ENCODE assay signal across 9 cellular contexts in the genomic region with DNA sequence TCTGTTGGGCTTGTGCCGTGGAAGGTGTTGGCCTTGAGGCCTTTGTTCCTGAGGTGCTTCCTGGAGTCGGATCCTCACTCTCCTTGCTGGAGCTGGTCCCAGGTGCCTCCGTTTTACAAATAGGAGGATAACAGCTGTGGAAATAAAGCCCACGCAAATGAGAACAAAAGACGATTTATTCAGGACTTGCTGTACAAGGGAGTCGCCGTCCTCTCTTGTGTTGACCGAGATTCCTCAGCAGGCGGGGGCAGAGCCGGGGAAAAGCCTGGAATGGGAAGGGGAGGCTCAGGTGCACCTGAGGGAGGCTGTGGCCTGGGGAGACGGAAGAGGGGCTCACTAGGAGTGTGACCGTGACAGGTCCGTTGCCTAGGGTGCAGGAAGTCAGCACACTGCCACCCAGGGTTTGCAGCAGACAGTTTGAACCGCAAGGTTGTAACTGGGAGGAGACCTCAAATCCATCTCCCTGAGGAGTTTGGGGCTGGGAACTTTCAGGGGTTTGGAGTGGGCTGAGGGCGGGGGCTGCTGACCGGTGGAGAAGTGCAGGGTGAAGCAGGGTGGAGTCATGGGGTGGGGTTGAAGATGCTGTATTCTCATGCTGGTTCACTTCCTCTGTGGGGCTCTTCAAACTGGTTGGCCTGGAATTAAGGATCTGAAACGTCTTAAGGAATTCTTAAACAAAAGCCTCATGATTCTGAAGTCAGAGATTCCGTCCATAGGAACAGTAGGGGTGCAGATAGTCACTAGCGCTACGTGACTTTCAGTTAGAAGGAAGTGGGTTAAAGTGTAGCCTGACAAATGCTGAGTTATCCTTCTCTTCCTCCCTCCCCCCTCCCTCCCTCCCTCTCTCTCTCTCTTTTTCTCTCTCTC. TPM values are rescaled to one million over a fixed set of nuclear protein-coding genes. Genes with fewer than 3 reads are reported as not detected.
DNase-seq lines count a peak whose midpoint lies in the region; ATAC-seq, FAIRE-seq and TF ChIP-seq lines count a peak whose summit lies in the region.
"Had no signal": no experiment of that assay in that cellular context is flagged by ENCODE, and none has a peak within 500 bp of the region (broad histone marks: within the 10 kb centered on the region; RNA-seq: fewer than 3 reads in every experiment).

No MANE protein-coding gene starts in this region.

- H3K4me3 Mint-ChIP-seq in astrocyte (ENCODE audit: unreplicated experiment) (peak overlapping the region; percentile 16), neural progenitor cell (peak overlapping the region; percentile 54)

- H3K9ac ChIP-seq in astrocyte (ENCODE audit: low read length): no peak overlapping the region
- no peak overlapping the region for H3K9ac ChIP-seq in neural progenitor cell

- H3K4me2 ChIP-seq in astrocyte (ENCODE audit: low read length) (peak overlapping the region; percentile 50), neural progenitor cell (peak overlapping the region; percentile 44)

- H3K9me3 ChIP-seq in astrocyte (ENCODE audit: insufficient read depth, low read depth, low read length) (no peaks in the 10 kb centered on the region), neural progenitor cell (ENCODE audit: low read depth) (no peaks in the 10 kb centered on the region)
- H3K9me3 ChIP-seq: heart right ventricle had no signal

- H3K4me1 Mint-ChIP-seq in astrocyte (ENCODE audit: low read depth, unreplicated experiment): peaks cover 7% of the 10 kb centered on the region
- H3K4me1 Mint-ChIP-seq in neural progenitor cell: peaks cover 19% of the 10 kb centered on the region

- H3K79me2 ChIP-seq in astrocyte (ENCODE audit: insufficient read depth, low read length) (peaks cover 16% of the 10 kb centered on the region), neural progenitor cell (ENCODE audit: low read depth) (peaks cover 13% of the 10 kb centered on the region)

- peaks cover 15% of the 10 kb centered on the region for H3K27me3 Mint-ChIP-seq in astrocyte (ENCODE audit: low read depth, unreplicated experiment)
- peaks cover 9% of the 10 kb centered on the region for H3K27me3 Mint-ChIP-seq in neural progenitor cell (ENCODE audit: insufficient read depth, low read depth)

- no peak overlapping the region for H3K27ac Mint-ChIP-seq in astrocyte (ENCODE audit: unreplicated experiment)
- H3K27ac Mint-ChIP-seq in neural progenitor cell: peak overlapping the region; percentile 44

- intact Hi-C loops in posterior cingulate gyrus (cut with DNase I): loop anchor here (5.0 kb wide), 1 partner anchor 51 kb away; no protein-coding TSS in a partner anchor

- ATAC-seq in GM19467 (IDR thresholded peaks at IDR 0.05; ENCODE audit: unreplicated experiment): no peak

- H2AFZ ChIP-seq in astrocyte (ENCODE audit: low read depth, low read length) (peak overlapping the region; percentile 60), neural progenitor cell (replicated peaks) (no peak overlapping the region)

- H3K4me3 ChIP-seq in astrocyte (ENCODE audit: insufficient read depth, low read depth, low read length) (no peak overlapping the region), neural progenitor cell (no peak overlapping the region)
- H3K4me3 ChIP-seq: heart right ventricle had no signal

- H3K27ac ChIP-seq in astrocyte (ENCODE audit: low read depth, low read length): peak overlapping the region; percentile 33
- H3K27ac ChIP-seq in neural progenitor cell: no peak overlapping the region

- H3K9me3 Mint-ChIP-seq in astrocyte (ENCODE audit: unreplicated experiment) (peaks cover 2% of the 10 kb centered on the region), neural progenitor cell (no peaks in the 10 kb centered on the region)

- H3K27me3 ChIP-seq in astrocyte (ENCODE audit: insufficient read depth, low read length): no peaks in the 10 kb centered on the region
- H3K27me3 ChIP-seq in neural progenitor cell: no peaks in the 10 kb centered on the region
- H3K27me3 ChIP-seq: heart right ventricle had no signal

- H3K4me1 ChIP-seq in astrocyte (ENCODE audit: insufficient read depth, low read length) (peaks cover 12% of the 10 kb centered on the region), neural progenitor cell (peaks cover 8% of the 10 kb centered on the region)

- FAIRE-seq in astrocyte (lab: Jason Lieb, UNC): no peak

- peak; percentile 22 for DNase-seq in EH (ENCODE audit: low read depth)
- DNase-seq in MV-4-11 (lab: John Stamatoyannopoulos, UW): peak; percentile 86
- no peak for DNase-seq in astrocyte (ENCODE audit: low read depth)
- DNase-seq in neural progenitor cell (ENCODE audit: low spot score): no peak
- no peak for DNase-seq in HuH-7 (ENCODE audit: low spot score)
- no peak for DNase-seq in NCI-H82 treated with DMSO at 0.1 percent for 48 hours (lab: John Stamatoyannopoulos, UW; ENCODE audit: unreplicated experiment)
- no peak for DNase-seq in posterior cingulate gyrus
- DNase-seq: heart right ventricle had no signal

- TF ChIP-seq CTCF in astrocyte (IDR thresholded peaks at IDR 0.05; ENCODE audit: insufficient read depth, low read depth, low read length): no peak
- TF ChIP-seq CTCF in neural progenitor cell (IDR thresholded peaks at IDR 0.05): no peak

- peaks cover 25% of the 10 kb centered on the region for H3F3A ChIP-seq in neural progenitor cell (ENCODE audit: low read depth)

- H3K36me3 Mint-ChIP-seq in astrocyte (ENCODE audit: low read depth, unreplicated experiment) (peaks cover 8% of the 10 kb centered on the region), neural progenitor cell (peaks cover 4% of the 10 kb centered on the region)

- peaks cover 19% of the 10 kb centered on the region for H4K20me1 ChIP-seq in astrocyte (ENCODE audit: insufficient read depth, low read length)
- no peaks in the 10 kb centered on the region for H4K20me1 ChIP-seq in neural progenitor cell (ENCODE audit: low read depth)

- no peaks in the 10 kb centered on the region for H3K36me3 ChIP-seq in astrocyte (ENCODE audit: insufficient read depth, low read length)
- H3K36me3 ChIP-seq in neural progenitor cell: no peaks in the 10 kb centered on the region

RNA-seq across cellular contexts. Expression of a gene that starts 2.6 kb away (rescaled TPM):
- total RNA-seq in astrocyte (22.5 and 27.7 TPM in 2 replicates), neural progenitor cell (ENCODE audit: low replicate concordance) (7.1 and 8.5 TPM in 2 replicates)

RNA-seq across cellular contexts. Expression of a gene that starts 10.7 kb away (rescaled TPM):
- total RNA-seq in astrocyte (21.1 and 24.9 TPM in 2 replicates), neural progenitor cell (ENCODE audit: low replicate concordance) (18.4 and 32.5 TPM in 2 replicates)

RNA-seq across cellular contexts. Expression of a gene that starts 59.8 kb away (rescaled TPM):
- total RNA-seq in astrocyte (159 and 180 TPM in 2 replicates), neural progenitor cell (ENCODE audit: low replicate concordance) (43.3 and 54.0 TPM in 2 replicates)

Comparison
In these comparisons a context has a peak if more than half of its experiments do, and no peak if none do; other contexts are left out.
1. DNase-seq: peak in EH (single experiment) and MV-4-11 (single experiment); none in astrocyte (single experiment), neural progenitor cell (single experiment), HuH-7 (single experiment), NCI-H82 treated with DMSO at 0.1 percent for 48 hours (single experiment) and posterior cingulate gyrus (0 of 10).